Comparison of ENCODE assay signal across 8 cellular contexts in genomic region chr1:55784941-55785450, GRCh38.
DNase-seq lines count a peak whose midpoint lies in the region; TF ChIP-seq lines count a peak whose summit lies in the region.
"Not testable (repeated sequence)": the region's sequence is repeated elsewhere in the genome, so short reads cannot be mapped to it uniquely, and the experiment has no call there.

No MANE protein-coding gene starts in this region.

- peak overlapping the region; percentile 59 for H3K4me2 ChIP-seq in PC-9
- not testable (repeated sequence) for H3K4me2 ChIP-seq in mesenchymal stem cell (ENCODE audit: low read length, poor library complexity, severe bottlenecking); trophoblast cell (ENCODE audit: low read length)

- not testable (repeated sequence) for H3K79me2 ChIP-seq in PC-9 (ENCODE audit: low read depth); trophoblast cell (ENCODE audit: control insufficient read depth, insufficient read depth, low read length, poor library complexity)

- H4K20me1 ChIP-seq in PC-9 (ENCODE audit: insufficient read depth), result not testable (repeated sequence)

- peaks cover 21% of the 10 kb centered on the region for H3F3A ChIP-seq in PC-9 (ENCODE audit: insufficient read depth, low read depth)

- DNase-seq in EH (ENCODE audit: low read depth) (peak; percentile 4), ELR (ENCODE audit: low read depth) (peak; percentile 1), M059J (ENCODE audit: low read depth) (peak; percentile 79), PC-9 (peak; percentile 77 to 92), RPMI7951 (ENCODE audit: low read depth) (peak; percentile 81), breast epithelium (ENCODE audit: low spot score in 2 of 2) (peak in 1 of 2 donors; percentile 63), trophoblast cell (peak; percentile 82 to 95)
- not testable (repeated sequence) for DNase-seq in mesenchymal stem cell

- H3K18ac ChIP-seq in mesenchymal stem cell (ENCODE audit: low read depth in 1 of 2, low read length in 2 of 2), result peak overlapping the region; percentile 6 to 21
- H3K18ac ChIP-seq in trophoblast cell (ENCODE audit: low read length), result not testable (repeated sequence)

- H3K4me3 ChIP-seq in PC-9; breast epithelium; mesenchymal stem cell (ENCODE audit: insufficient read depth in 1 of 2, low read depth in 1 of 2, low read length in 2 of 2); trophoblast cell (ENCODE audit: low read depth, low read length): not testable (repeated sequence)

- not testable (repeated sequence) for H2BK5ac ChIP-seq in mesenchymal stem cell (ENCODE audit: low read depth, low read length, poor library complexity, severe bottlenecking)
- peak overlapping the region; percentile 45 for H2BK5ac ChIP-seq in trophoblast cell (ENCODE audit: low read depth, low read length, poor library complexity)

- H4K12ac ChIP-seq in trophoblast cell (ENCODE audit: low read depth, low read length), result not testable (repeated sequence)

- not testable (repeated sequence) for H2AK5ac ChIP-seq in mesenchymal stem cell (ENCODE audit: low read length, severe bottlenecking); trophoblast cell (ENCODE audit: low read length)

- H3K4ac ChIP-seq in mesenchymal stem cell (ENCODE audit: low read depth in 1 of 2, low read length in 2 of 2); trophoblast cell (ENCODE audit: low read depth, low read length): not testable (repeated sequence)

- not testable (repeated sequence) for TF ChIP-seq CTCF in PC-9 (conservative IDR thresholded peaks at IDR 0.05); breast epithelium (IDR thresholded peaks at IDR 0.05)

- H2BK120ac ChIP-seq in mesenchymal stem cell (ENCODE audit: low read depth, low read length) (peak overlapping the region; percentile 19), trophoblast cell (ENCODE audit: insufficient read depth, low read length, poor library complexity) (peak overlapping the region; percentile 61)

- peaks cover 47% of the 10 kb centered on the region for H3K4me1 ChIP-seq in PC-9 (replicated peaks; ENCODE audit: insufficient read depth)
- not testable (repeated sequence) for H3K4me1 ChIP-seq in breast epithelium; mesenchymal stem cell (ENCODE audit: control insufficient read depth, insufficient read depth, low read depth, low read length); trophoblast cell (ENCODE audit: control insufficient read depth in 1 of 2, insufficient read depth in 2 of 2, low read length in 2 of 2)

- H3K27ac ChIP-seq in PC-9 (peak overlapping the region; percentile 72), breast epithelium (peak overlapping the region; percentile 26 to 59)
- H3K27ac ChIP-seq in mesenchymal stem cell (ENCODE audit: low read length, poor library complexity, severe bottlenecking); trophoblast cell (ENCODE audit: low read depth, low read length): not testable (repeated sequence)

- H3K27me3 ChIP-seq in PC-9 (ENCODE audit: insufficient read depth, low read depth); breast epithelium; mesenchymal stem cell (ENCODE audit: control insufficient read depth in 1 of 2, insufficient read depth in 1 of 2, low read length in 2 of 2); trophoblast cell (ENCODE audit: insufficient read depth, low read length): not testable (repeated sequence)

- H2BK15ac ChIP-seq in mesenchymal stem cell (ENCODE audit: low read depth, poor library complexity, severe bottlenecking), result not testable (repeated sequence)

- BruUV-seq in PC-9 (replicated peaks; lab: Mats Ljungman, UMichigan), result not testable (repeated sequence)

- not testable (repeated sequence) for H4K8ac ChIP-seq in mesenchymal stem cell (ENCODE audit: low read length)
- H4K8ac ChIP-seq in trophoblast cell (ENCODE audit: low read depth, low read length), result peak overlapping the region; percentile 22

- intact Hi-C loops in PC-9 (cut with micrococcal nuclease; ENCODE audit: unreplicated experiment), result loop anchor here (1.0 to 5.0 kb wide), 4 partner anchors 58 to 792 kb away; partner anchors contain the start of gene PLPP3
- intact Hi-C loops in breast epithelium (cut with DNase I; ENCODE audit: low total_unique reads), result not testable (repeated sequence)

- CTCF ChIA-PET in PC-9 (lab: Charles Lee), result not testable (repeated sequence)

- H2AFZ ChIP-seq in PC-9, result 0 out of 2 replicates have a peak overlapping the region, but pooled peaks have one; percentile 25
- H2AFZ ChIP-seq in mesenchymal stem cell (ENCODE audit: low read depth, low read length); trophoblast cell (ENCODE audit: insufficient read depth, low read length, poor library complexity): not testable (repeated sequence)

- WGBS in mesenchymal stem cell, result 96% methylated on average over 6 of the region's 6 CpGs
- no CpG with 5 or more reads among the region's 6 CpGs for WGBS in trophoblast cell (ENCODE audit: extremely low coverage, insufficient coverage, insufficient read length)

- H3K36me3 ChIP-seq in PC-9 (ENCODE audit: low read depth); breast epithelium; mesenchymal stem cell (ENCODE audit: control insufficient read depth in 1 of 2, insufficient read depth in 2 of 2, low read depth in 1 of 2, low read length in 2 of 2); trophoblast cell (ENCODE audit: control insufficient read depth in 1 of 2, insufficient read depth in 2 of 2, low read length in 2 of 2): not testable (repeated sequence)

- not testable (repeated sequence) for H2BK12ac ChIP-seq in mesenchymal stem cell (ENCODE audit: low read length in 2 of 2)
- H2BK12ac ChIP-seq in trophoblast cell (ENCODE audit: low read length), result peak overlapping the region; percentile 82

- H4K91ac ChIP-seq in mesenchymal stem cell (ENCODE audit: low read length), result not testable (repeated sequence)
- H4K91ac ChIP-seq in trophoblast cell (ENCODE audit: low read depth, low read length), result peak overlapping the region; percentile 26

- not testable (repeated sequence) for H3K23ac ChIP-seq in mesenchymal stem cell (ENCODE audit: low read length in 2 of 2); trophoblast cell (ENCODE audit: low read length)

- H3K79me1 ChIP-seq in mesenchymal stem cell (replicated peaks; ENCODE audit: low read length, poor library complexity, severe bottlenecking); trophoblast cell (ENCODE audit: low read length): not testable (repeated sequence)

- H3K9ac ChIP-seq in mesenchymal stem cell (ENCODE audit: low read length); trophoblast cell (ENCODE audit: low read length): not testable (repeated sequence)

- not testable (repeated sequence) for H3K9me3 ChIP-seq in PC-9 (ENCODE audit: insufficient read depth, low read depth); breast epithelium; mesenchymal stem cell (ENCODE audit: control insufficient read depth, low read length); trophoblast cell (ENCODE audit: insufficient read depth, low read depth, low read length)

- not testable (repeated sequence) for TF ChIP-seq POLR2A in breast epithelium (IDR thresholded peaks at IDR 0.05)

- H3K9me2 ChIP-seq in PC-9 (ENCODE audit: insufficient read depth), result not testable (repeated sequence)

- not testable (repeated sequence) for H3K14ac ChIP-seq in mesenchymal stem cell (ENCODE audit: low read length in 2 of 2)
- H3K14ac ChIP-seq in trophoblast cell (ENCODE audit: low read length), result peak overlapping the region; percentile 11

- POLR2A ChIA-PET in PC-9 (lab: Charles Lee; ENCODE audit: unreplicated experiment), result not testable (repeated sequence)
